1 cellular context compared by ENCODE assay signal in the genomic region with DNA sequence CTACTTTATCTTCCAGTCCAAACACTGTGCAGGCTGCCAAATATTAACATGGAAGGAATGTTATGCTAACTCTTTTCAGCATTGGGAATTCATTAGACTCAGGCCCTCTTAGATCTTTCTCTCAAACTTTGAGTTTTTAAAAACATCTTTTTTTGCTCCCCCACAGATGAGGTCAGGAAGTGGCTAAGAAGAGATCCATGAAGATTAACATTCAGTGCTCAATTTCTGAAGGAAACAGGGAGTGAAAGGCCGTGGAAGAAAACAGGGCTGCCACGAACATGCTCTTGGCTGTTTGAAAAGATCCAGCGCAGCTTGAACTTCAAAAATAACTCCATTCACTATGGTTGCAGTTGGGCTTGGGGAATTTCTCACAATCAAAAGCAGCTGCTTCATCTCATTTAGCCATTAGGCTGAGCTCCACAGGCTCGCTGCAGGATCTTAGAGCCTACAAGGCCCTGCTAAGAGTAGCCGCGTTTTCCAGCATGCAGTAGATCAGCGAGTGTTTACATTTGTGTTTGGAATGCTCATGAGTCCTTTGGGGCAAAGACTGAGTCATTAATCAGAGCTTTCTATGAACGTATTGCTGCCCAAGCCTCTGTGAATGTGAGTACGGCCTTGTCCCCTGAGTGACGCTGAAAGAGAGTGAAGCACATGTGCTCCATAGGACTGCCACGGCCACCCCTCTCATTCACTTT.
TF ChIP-seq lines count a peak whose summit lies in the region.

No MANE protein-coding gene starts in this region.

TF ChIP-seq in IMR-90, 13 proteins besides CTCF, POLR2A, EP300 and RAD21 (continued from another document):
- TF ChIP-seq, protein P1, sequence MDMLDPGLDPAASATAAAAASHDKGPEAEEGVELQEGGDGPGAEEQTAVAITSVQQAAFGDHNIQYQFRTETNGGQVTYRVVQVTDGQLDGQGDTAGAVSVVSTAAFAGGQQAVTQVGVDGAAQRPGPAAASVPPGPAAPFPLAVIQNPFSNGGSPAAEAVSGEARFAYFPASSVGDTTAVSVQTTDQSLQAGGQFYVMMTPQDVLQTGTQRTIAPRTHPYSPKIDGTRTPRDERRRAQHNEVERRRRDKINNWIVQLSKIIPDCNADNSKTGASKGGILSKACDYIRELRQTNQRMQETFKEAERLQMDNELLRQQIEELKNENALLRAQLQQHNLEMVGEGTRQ (IDR thresholded peaks at IDR 0.05; ENCODE audit: low read depth, low read length), result peak; percentile 31; the same call in 1 of the 2 replicates
- TF ChIP-seq ELK1 (IDR thresholded peaks at IDR 0.05; ENCODE audit: borderline replicate concordance, low read depth, low read length), result no peak
